In the genomic region with DNA sequence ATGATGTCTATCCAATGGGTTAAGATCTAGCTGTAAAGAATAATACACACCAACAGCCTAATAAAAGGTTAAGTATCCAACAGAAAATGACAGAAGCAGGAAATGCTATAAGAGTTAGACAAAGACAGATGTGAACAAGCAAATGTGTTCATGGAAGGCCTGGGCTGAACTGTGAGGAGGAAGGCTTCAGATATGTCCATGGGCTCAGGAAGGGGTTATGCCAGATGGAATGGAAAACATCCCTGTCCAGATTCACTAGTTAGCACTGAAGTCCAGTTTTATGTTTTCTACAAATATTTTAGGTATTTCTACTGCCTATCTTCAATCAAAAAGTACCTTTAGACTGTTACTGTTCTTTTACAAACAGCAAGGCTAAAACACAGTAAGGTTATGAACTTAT, we compare ENCODE assay signal across 10 cellular contexts. TPM values are rescaled to one million over a fixed set of nuclear protein-coding genes. Genes with fewer than 3 reads are reported as not detected.
A peak's percentile ranks its signal among the peaks of the same experiment; 100 is the strongest.
DNase-seq lines count a peak whose midpoint lies in the region; ATAC-seq and TF ChIP-seq lines count a peak whose summit lies in the region.
"Had no signal": no experiment of that assay in that cellular context is flagged by ENCODE, and none has a peak within 500 bp of the region (broad histone marks: within the 10 kb centered on the region; RNA-seq: fewer than 3 reads in every experiment).

No MANE protein-coding gene starts in this region.

- peak overlapping the region; percentile 16 for H3K27ac ChIP-seq in suprapubic skin
- H3K27ac ChIP-seq: WERI-Rb-1 had no signal

- peaks cover 69% of the 10 kb centered on the region for H3K36me3 ChIP-seq in suprapubic skin

- peaks cover 33% of the 10 kb centered on the region for H3K4me1 ChIP-seq in suprapubic skin

- ATAC-seq in left colon: peak; percentile 21
- ATAC-seq in HG03521 (IDR thresholded peaks at IDR 0.05; ENCODE audit: unreplicated experiment): no peak

- TF ChIP-seq CTCF in suprapubic skin (IDR thresholded peaks at IDR 0.05): no peak

- H3K9me3 Mint-ChIP-seq in activated T-cell treated with anti-CD3 and anti-CD28 coated beads, Interleukin-2, amount 50 U/mL, for 24 hours: no peaks in the 10 kb centered on the region
- H3K9me3 Mint-ChIP-seq in activated naive CD8-positive, alpha-beta T cell (ENCODE audit: low read depth): no peaks in the 10 kb centered on the region

- H3K4me3 ChIP-seq in suprapubic skin: no peak overlapping the region
- H3K4me3 ChIP-seq: MG63 had no signal

- no peak for TF ChIP-seq EP300 in suprapubic skin (IDR thresholded peaks at IDR 0.05)

- intact Hi-C loops in left colon (cut with DNase I, micrococcal nuclease): no loop called here

- no peak for TF ChIP-seq POLR2A in suprapubic skin (IDR thresholded peaks at IDR 0.05)

- no peaks in the 10 kb centered on the region for H3K27me3 Mint-ChIP-seq in activated T-cell treated with anti-CD3 and anti-CD28 coated beads, Interleukin-2, amount 50 U/mL, for 24 hours
- H3K27me3 Mint-ChIP-seq in activated naive CD8-positive, alpha-beta T cell: no peaks in the 10 kb centered on the region

- peaks cover 98% of the 10 kb centered on the region for H3K36me3 Mint-ChIP-seq in activated T-cell treated with anti-CD3 and anti-CD28 coated beads, Interleukin-2, amount 50 U/mL, for 24 hours (ENCODE audit: low read depth)
- H3K36me3 Mint-ChIP-seq in activated naive CD8-positive, alpha-beta T cell: peaks cover 14% of the 10 kb centered on the region

- no peaks in the 10 kb centered on the region for H3K27me3 ChIP-seq in suprapubic skin
- H3K27me3 ChIP-seq: MG63 had no signal

- no peak for DNase-seq in activated T-cell treated with anti-CD3 and anti-CD28 coated beads, Interleukin-2, amount 50 U/mL, for 24 hours
- DNase-seq in activated T-cell treated with anti-CD3 and anti-CD28 coated beads, Interleukin-2, amount 50 U/mL, for 48 hours: no peak
- DNase-seq in left colon: no peak
- no peak for DNase-seq in suprapubic skin (ENCODE audit: low spot score in 2 of 2)
- DNase-seq in activated CD4-positive, alpha-beta T cell treated with anti-CD3 and anti-CD28 coated beads, Interleukin-2, amount 50 U/mL, for 1 hour: no peak
- no peak for DNase-seq in medulla oblongata (ENCODE audit: extremely low spot score)
- DNase-seq: WERI-Rb-1 had no signal

- H3K9me3 ChIP-seq in suprapubic skin: no peaks in the 10 kb centered on the region

- H3K4me1 Mint-ChIP-seq in activated T-cell treated with anti-CD3 and anti-CD28 coated beads, Interleukin-2, amount 50 U/mL, for 24 hours (ENCODE audit: low read depth): peaks cover 12% of the 10 kb centered on the region
- H3K4me1 Mint-ChIP-seq in activated naive CD8-positive, alpha-beta T cell (ENCODE audit: low read depth): peaks cover 14% of the 10 kb centered on the region

- H3K27ac Mint-ChIP-seq in activated T-cell treated with anti-CD3 and anti-CD28 coated beads, Interleukin-2, amount 50 U/mL, for 24 hours: peak overlapping the region; percentile 78
- peak overlapping the region; percentile 67 for H3K27ac Mint-ChIP-seq in activated naive CD8-positive, alpha-beta T cell

- H3K4me3 Mint-ChIP-seq in activated T-cell treated with anti-CD3 and anti-CD28 coated beads, Interleukin-2, amount 50 U/mL, for 24 hours: no peak overlapping the region
- no peak overlapping the region for H3K4me3 Mint-ChIP-seq in activated naive CD8-positive, alpha-beta T cell

RNA-seq across cellular contexts. Expression of a gene that starts 27.1 kb away (rescaled TPM):
- total RNA-seq in left colon (100 to 1,000 TPM; 112 to 120 TPM), suprapubic skin (10 to 100 TPM; 49.2 to 71.3 (median 66.4) TPM)
